8 cellular contexts compared by ENCODE assay signal in genomic region chr6:31403990-31404364, GRCh38. TPM values are rescaled to one million over a fixed set of nuclear protein-coding genes. Genes with fewer than 3 reads are reported as not detected.
DNase-seq lines count a peak whose midpoint lies in the region; ATAC-seq and TF ChIP-seq lines count a peak whose summit lies in the region.
"Not testable (repeated sequence)": the region's sequence is repeated elsewhere in the genome, so short reads cannot be mapped to it uniquely, and the experiment has no call there.

No MANE protein-coding gene starts in this region.

- peak overlapping the region; percentile 84 for H3K27ac Mint-ChIP-seq in activated T-cell treated with anti-CD3 and anti-CD28 coated beads, Interleukin-2, amount 50 U/mL, for 24 hours
- H3K27ac Mint-ChIP-seq in chondrocyte (ENCODE audit: unreplicated experiment): peak overlapping the region; percentile 91

- not testable (repeated sequence) for TF ChIP-seq POLR2A in heart left ventricle (IDR thresholded peaks at IDR 0.05)

- WGBS in heart left ventricle, 4 donors: 7 to 9% (median 7%) methylated on average over 16 to 18 of the region's 18 CpGs
- 9% methylated on average over 18 of the region's 18 CpGs for WGBS in urinary bladder

- not testable (repeated sequence) for ATAC-seq in heart left ventricle

- H4K20me1 ChIP-seq in OCI-LY3 (ENCODE audit: insufficient read depth, low read length): not testable (repeated sequence)

- H3K4me1 ChIP-seq in ES-I3 (ENCODE audit: insufficient read depth, low read length) (peaks cover 11% of the 10 kb centered on the region), heart left ventricle (peaks cover 7 to 70% (median 55%) of the 10 kb centered on the region in 12 donors), mucosa of rectum (ENCODE audit: control insufficient read depth in 2 of 2, insufficient read depth in 2 of 2, low read length in 2 of 2) (peaks cover 32 to 42% of the 10 kb centered on the region in 2 donors)
- not testable (repeated sequence) for H3K4me1 ChIP-seq in OCI-LY3 (ENCODE audit: low read length); urinary bladder (ENCODE audit: insufficient read depth)

- peak overlapping the region; percentile 53 for H3K4me2 ChIP-seq in OCI-LY3 (ENCODE audit: low read length)

- H3K4me3 ChIP-seq in OCI-LY3 (ENCODE audit: low read length) (peak overlapping the region; percentile 55), heart left ventricle (peak overlapping the region; percentile 51 to 97 (median 85)), mucosa of rectum (ENCODE audit: low read length in 2 of 2) (peak overlapping the region; percentile 66 to 93), retinal pigment epithelial cell (ENCODE audit: low read length) (peak overlapping the region; percentile 86), urinary bladder (ENCODE audit: low read depth, low read length) (peak overlapping the region; percentile 75)

- DNase-seq in activated T-cell treated with anti-CD3 and anti-CD28 coated beads, Interleukin-2, amount 50 U/mL, for 24 hours: peak; percentile 52
- not testable (repeated sequence) for DNase-seq in chondrocyte (ENCODE audit: low spot score); heart left ventricle; retinal pigment epithelial cell (ENCODE audit: low read depth)

- H3K9ac ChIP-seq in ES-I3 (ENCODE audit: low read depth, low read length) (peak overlapping the region; percentile 81), mucosa of rectum (ENCODE audit: low read depth in 1 of 2, low read length in 2 of 2) (peak overlapping the region; percentile 60 to 95)
- H3K9ac ChIP-seq in OCI-LY3 (ENCODE audit: low read length): not testable (repeated sequence)

- H3K9me3 Mint-ChIP-seq in activated T-cell treated with anti-CD3 and anti-CD28 coated beads, Interleukin-2, amount 50 U/mL, for 24 hours; chondrocyte (ENCODE audit: low read depth): not testable (repeated sequence)

- intact Hi-C loops in heart left ventricle (cut with DNase I): loop anchor here in 2 of 10 donors (1.0 to 5.0 kb wide), 2 partner anchors 34 to 138 kb away; partner anchors contain the start of gene DDX39B (in 1 of the 2)

- H3K36me3 Mint-ChIP-seq in activated T-cell treated with anti-CD3 and anti-CD28 coated beads, Interleukin-2, amount 50 U/mL, for 24 hours (ENCODE audit: low read depth); chondrocyte (ENCODE audit: low read depth): not testable (repeated sequence)

- H3K9me3 ChIP-seq in ES-I3 (ENCODE audit: control insufficient read depth, insufficient read depth, low read length); OCI-LY3 (ENCODE audit: insufficient read depth, low read length); heart left ventricle; mucosa of rectum (ENCODE audit: control insufficient read depth in 2 of 2, low read length in 2 of 2): not testable (repeated sequence)

- peaks cover 81% of the 10 kb centered on the region for H3K4me1 Mint-ChIP-seq in activated T-cell treated with anti-CD3 and anti-CD28 coated beads, Interleukin-2, amount 50 U/mL, for 24 hours (ENCODE audit: low read depth)
- H3K4me1 Mint-ChIP-seq in chondrocyte (ENCODE audit: low read depth): peaks cover 74% of the 10 kb centered on the region

- H3K27ac ChIP-seq in OCI-LY3 (ENCODE audit: low read length); urinary bladder (ENCODE audit: low read depth): not testable (repeated sequence)
- H3K27ac ChIP-seq in heart left ventricle: peak overlapping the region in 11 of 12 donors; percentile 50 to 100 (median 98)
- peak overlapping the region in 1 of 2 donors; percentile 68 for H3K27ac ChIP-seq in mucosa of rectum (ENCODE audit: low read depth in 2 of 2, low read length in 2 of 2)

- peak overlapping the region; percentile 91 for H3K4me3 Mint-ChIP-seq in activated T-cell treated with anti-CD3 and anti-CD28 coated beads, Interleukin-2, amount 50 U/mL, for 24 hours
- H3K4me3 Mint-ChIP-seq in chondrocyte (ENCODE audit: unreplicated experiment): peak overlapping the region; percentile 100

- H3K36me3 ChIP-seq in ES-I3 (ENCODE audit: insufficient read depth, low read length); OCI-LY3 (replicated peaks; ENCODE audit: low read depth, low read length); heart left ventricle; mucosa of rectum (ENCODE audit: control insufficient read depth in 2 of 2, insufficient read depth in 2 of 2, low read length in 2 of 2); urinary bladder (ENCODE audit: insufficient read depth): not testable (repeated sequence)

- not testable (repeated sequence) for TF ChIP-seq CTCF in OCI-LY3 (IDR thresholded peaks at IDR 0.05; ENCODE audit: low read depth, low read length); chondrocyte (IDR thresholded peaks at IDR 0.05); heart left ventricle (IDR thresholded peaks at IDR 0.05); retinal pigment epithelial cell (conservative IDR thresholded peaks at IDR 0.05; ENCODE audit: low read depth, low read length)

- H3K27me3 Mint-ChIP-seq in activated T-cell treated with anti-CD3 and anti-CD28 coated beads, Interleukin-2, amount 50 U/mL, for 24 hours; chondrocyte (ENCODE audit: low read depth): not testable (repeated sequence)

- H3K27me3 ChIP-seq in OCI-LY3 (ENCODE audit: low read depth, low read length): peaks cover 14% of the 10 kb centered on the region; the same call in 1 of the 2 replicates
- H3K27me3 ChIP-seq in heart left ventricle; mucosa of rectum (ENCODE audit: control insufficient read depth in 2 of 2, insufficient read depth in 2 of 2, low read length in 2 of 2): not testable (repeated sequence)

- H3K79me2 ChIP-seq in OCI-LY3 (ENCODE audit: low read length): not testable (repeated sequence)

- H2AFZ ChIP-seq in OCI-LY3 (ENCODE audit: low read depth, low read length): not testable (repeated sequence)

RNA-seq across cellular contexts. Expression of gene MICA, which starts 0.6 kb away (rescaled TPM):
- 54.6 to 56.8 TPM (median 56.3 TPM) in 3 replicates for total RNA-seq in chondrocyte
- 10 to 100 TPM in 7 of 9 donors, 1 to 10 TPM in 2; 8.9 to 21.0 (median 11.5) TPM for total RNA-seq in heart left ventricle
- 10 to 100 TPM in 1 of 2 donors, 1 to 10 TPM in 1; 8.5 to 48.4 TPM for polyA plus RNA-seq in heart left ventricle
- total RNA-seq in urinary bladder: 6.7 TPM
- 23.8 TPM for polyA plus RNA-seq in urinary bladder

RNA-seq across cellular contexts. Expression of gene HLA-B, which starts 47.0 kb away (rescaled TPM):
- total RNA-seq in chondrocyte (149 to 216 TPM (median 206 TPM) in 3 replicates), heart left ventricle (1,000 to 10,000 TPM in 2 of 9 donors, 100 to 1,000 TPM in 7; 235 to 2,858 (median 371) TPM), urinary bladder (234 TPM)
- polyA plus RNA-seq in heart left ventricle (100 to 1,000 TPM; 397 to 553 TPM), urinary bladder (1,074 TPM)
